ENCODE assay signal across 8 cellular contexts in genomic region chr2:15941970-15942710, GRCh38. TPM values are rescaled to one million over a fixed set of nuclear protein-coding genes. Genes with fewer than 3 reads are reported as not detected.
DNase-seq lines count a peak whose midpoint lies in the region; ATAC-seq and TF ChIP-seq lines count a peak whose summit lies in the region.

No MANE protein-coding gene starts in this region.

- peaks cover 0 to 32% (median 26%) of the 10 kb centered on the region in 11 experiments; a peak in 13 of 22 replicates for H4K20me1 ChIP-seq in BLaER1 treated with 17β-estradiol and CSF1 and Interleukin-3, amounts not matched to agents 10 nM and 100 nM

- peaks cover 9% of the 10 kb centered on the region for H3K27me3 Mint-ChIP-seq in type B pancreatic cell

- peaks cover 20 to 50% (median 44%) of the 10 kb centered on the region in 10 experiments for H3K4me1 ChIP-seq in BLaER1 treated with 17β-estradiol and CSF1 and Interleukin-3, amounts not matched to agents 10 nM and 100 nM
- H3K4me1 ChIP-seq in colonic mucosa: peaks cover 6% of the 10 kb centered on the region

- peaks cover 31% of the 10 kb centered on the region for H3K36me3 Mint-ChIP-seq in type B pancreatic cell

- intact Hi-C loops in colonic mucosa (cut with DNase I): loop anchor here (2.0 kb wide), 1 partner anchor 277 kb away; no protein-coding TSS in a partner anchor

- peak overlapping the region; percentile 58 to 72 (median 66) for H3K4me3 ChIP-seq in BLaER1 treated with 17β-estradiol and CSF1 and Interleukin-3, amounts not matched to agents 10 nM and 100 nM
- H3K4me3 ChIP-seq in Jurkat, Clone E6-1 (ENCODE audit: low read length): peak overlapping the region; percentile 66
- peak overlapping the region; percentile 51 for H3K4me3 ChIP-seq in colonic mucosa

- H3K9me3 ChIP-seq in BLaER1 treated with 17β-estradiol and CSF1 and Interleukin-3, amounts not matched to agents 10 nM and 100 nM (replicated peaks in 1 of 11): no peaks in the 10 kb centered on the region
- H3K9me3 ChIP-seq in colonic mucosa: no peaks in the 10 kb centered on the region

- peak overlapping the region; percentile 95 for H3K4me3 Mint-ChIP-seq in type B pancreatic cell

- no peak for TF ChIP-seq CTCF in colonic mucosa (IDR thresholded peaks at IDR 0.05)
- TF ChIP-seq CTCF in type B pancreatic cell (conservative IDR thresholded peaks at IDR 0.05): no peak

- H3K27me3 ChIP-seq in BLaER1 treated with 17β-estradiol and CSF1 and Interleukin-3, amounts not matched to agents 10 nM and 100 nM: peaks cover 33 to 53% (median 40%) of the 10 kb centered on the region in 11 experiments
- H3K27me3 ChIP-seq in colonic mucosa: peaks cover 17% of the 10 kb centered on the region

- peak overlapping the region; percentile 52 to 76 (median 70); a peak in 21 of 22 replicates for H3K9ac ChIP-seq in BLaER1 treated with 17β-estradiol and CSF1 and Interleukin-3, amounts not matched to agents 10 nM and 100 nM
- peak overlapping the region in 1 of 2 donors; percentile 29 for H3K9ac ChIP-seq in colonic mucosa (ENCODE audit: low read depth in 2 of 2, low read length in 2 of 2)

- H3K36me3 ChIP-seq in BLaER1 treated with 17β-estradiol and CSF1 and Interleukin-3, amounts not matched to agents 10 nM and 100 nM: peaks cover 0 to 13% (median 0%) of the 10 kb centered on the region in 11 experiments; a peak in 3 of 22 replicates
- H3K36me3 ChIP-seq in colonic mucosa: no peaks in the 10 kb centered on the region

- peak overlapping the region in 8 of 11 experiments; percentile 8 to 52 (median 20); a peak in 9 of 22 replicates for H3K27ac ChIP-seq in BLaER1 treated with 17β-estradiol and CSF1 and Interleukin-3, amounts not matched to agents 10 nM and 100 nM
- H3K27ac ChIP-seq in colonic mucosa: no peak overlapping the region

- DNase-seq in Jurkat, Clone E6-1 (ENCODE audit: low read depth, low spot score): no peak
- DNase-seq in colonic mucosa (peak; percentile 30), midbrain (lab: John Stamatoyannopoulos, UW) (peak; percentile 51), type B pancreatic cell (ENCODE audit: extremely low spot score, unreplicated experiment) (peak; percentile 77)

- peak overlapping the region; percentile 97 to 100 (median 100) for H3K4me2 ChIP-seq in BLaER1 treated with 17β-estradiol and CSF1 and Interleukin-3, amounts not matched to agents 10 nM and 100 nM

- H3K27ac Mint-ChIP-seq in type B pancreatic cell: no peak overlapping the region

- ATAC-seq in HG03378 (IDR thresholded peaks at IDR 0.05; ENCODE audit: unreplicated experiment) (no peak), GM18870 (IDR thresholded peaks at IDR 0.05; ENCODE audit: unreplicated experiment) (no peak), HG03521 (IDR thresholded peaks at IDR 0.05; ENCODE audit: unreplicated experiment) (no peak)

- no peaks in the 10 kb centered on the region for H3K9me3 Mint-ChIP-seq in type B pancreatic cell

- H3K4me1 Mint-ChIP-seq in type B pancreatic cell (ENCODE audit: unreplicated experiment): peaks cover 32% of the 10 kb centered on the region

RNA-seq across cellular contexts. Expression of gene MYCN, which starts 1.8 kb away (rescaled TPM):
- polyA plus RNA-seq in Jurkat, Clone E6-1 (2012; ENCODE audit: insufficient read depth, insufficient read length): 18.0 TPM
- total RNA-seq in colonic mucosa (1 to 10 TPM; 1.5 to 1.7 TPM), type B pancreatic cell (ENCODE audit: low replicate concordance) (24.6 and 68.3 TPM in 2 replicates)
